ENCODE assay signal across 24 cellular contexts in the genomic region with DNA sequence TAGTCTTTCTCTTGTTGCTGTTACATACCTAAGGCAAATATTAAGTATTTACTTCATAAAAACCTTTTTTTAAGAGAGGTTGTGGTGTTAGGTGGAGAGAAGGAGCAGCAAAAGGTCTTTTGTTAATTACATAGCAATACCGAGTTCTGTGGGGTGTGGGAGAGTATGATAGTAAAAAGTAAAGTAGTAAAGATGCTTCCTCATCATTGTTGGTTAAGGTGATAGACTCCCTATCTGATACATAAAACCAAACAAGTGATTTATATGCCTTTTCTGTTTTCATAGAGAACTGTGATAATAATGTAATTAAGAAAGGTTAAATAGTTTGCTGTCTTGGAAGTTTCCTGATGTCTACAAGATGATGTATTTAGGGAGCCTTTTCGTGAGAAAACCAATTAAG.
DNase-seq lines count a peak whose midpoint lies in the region; ATAC-seq and TF ChIP-seq lines count a peak whose summit lies in the region.
"Had no signal": no experiment of that assay in that cellular context is flagged by ENCODE, and none has a peak within 500 bp of the region (broad histone marks: within the 10 kb centered on the region; RNA-seq: fewer than 3 reads in every experiment).

No MANE protein-coding gene starts in this region.

- H3K4me3 ChIP-seq in CD4-positive, CD25-positive, alpha-beta regulatory T cell (ENCODE audit: low read depth, low read length): peak overlapping the region; percentile 21
- H3K4me3 ChIP-seq in CD8-positive, alpha-beta T cell (ENCODE audit: low read depth, low read length): no peak overlapping the region
- H3K4me3 ChIP-seq in naive thymus-derived CD4-positive, alpha-beta T cell (ENCODE audit: low read length): no peak overlapping the region
- H3K4me3 ChIP-seq in HAP-1: no peak overlapping the region
- H3K4me3 ChIP-seq: BLaER1 treated with 17β-estradiol and CSF1 and Interleukin-3, amounts not matched to agents 10 nM and 100 nM; PC-9 had no signal

- H3K4me1 ChIP-seq in CD4-positive, CD25-positive, alpha-beta regulatory T cell (ENCODE audit: control insufficient read depth, insufficient read depth, low read length, poor library complexity, severe bottlenecking): peaks cover 24% of the 10 kb centered on the region
- peaks cover 28% of the 10 kb centered on the region for H3K4me1 ChIP-seq in CD8-positive, alpha-beta T cell (ENCODE audit: insufficient read depth, low read length)
- peaks cover 22 to 36% of the 10 kb centered on the region in 2 donors for H3K4me1 ChIP-seq in naive thymus-derived CD4-positive, alpha-beta T cell (ENCODE audit: control insufficient read depth in 2 of 2, insufficient read depth in 2 of 2, low read length in 2 of 2)
- H3K4me1 ChIP-seq in HAP-1: peaks cover 17% of the 10 kb centered on the region

- in situ Hi-C loops in HAP-1 (cut with MboI; ENCODE audit: low sequenced_read_pairs): no loop called here

- no peaks in the 10 kb centered on the region for H3K9me3 Mint-ChIP-seq in CD4-positive, CD25-positive, alpha-beta regulatory T cell
- H3K9me3 Mint-ChIP-seq in CD8-positive, alpha-beta T cell: no peaks in the 10 kb centered on the region
- H3K9me3 Mint-ChIP-seq in activated T-helper 17 cell treated with anti-CD3 and anti-CD28 coated beads, Interleukin-2, amount 50 U/mL, for 72 hours: no peaks in the 10 kb centered on the region
- H3K9me3 Mint-ChIP-seq in naive thymus-derived CD4-positive, alpha-beta T cell: no peaks in the 10 kb centered on the region
- H3K9me3 Mint-ChIP-seq: activated CD4-positive, alpha-beta memory T cell treated with anti-CD3 and anti-CD28 coated beads for 36 hours; T-helper 1 cell treated with Interleukin-12 subunit alpha and Interleukin-12 subunit beta and Interleukin-4 antibody, amounts not matched to agents 30 μg/mL and 1 μg/mL, for 36 hours had no signal

- intact Hi-C loops in CD8-positive, alpha-beta T cell (cut with DNase I, micrococcal nuclease): loop anchor here in 1 of 2 experiments (5.0 to 10.0 kb wide), 2 partner anchors 42 to 380 kb away; no protein-coding TSS in a partner anchor
- intact Hi-C loops in naive thymus-derived CD4-positive, alpha-beta T cell (cut with micrococcal nuclease): no loop called here

- H3K4me3 Mint-ChIP-seq in CD4-positive, CD25-positive, alpha-beta regulatory T cell: peak overlapping the region in 1 of 4 donors; percentile 17
- H3K4me3 Mint-ChIP-seq in CD8-positive, alpha-beta T cell: no peak overlapping the region
- peak overlapping the region; percentile 9 for H3K4me3 Mint-ChIP-seq in activated T-helper 17 cell treated with anti-CD3 and anti-CD28 coated beads, Interleukin-2, amount 50 U/mL, for 72 hours
- H3K4me3 Mint-ChIP-seq in naive thymus-derived CD4-positive, alpha-beta T cell: peak overlapping the region in 1 of 10 donors; percentile 11
- H3K4me3 Mint-ChIP-seq: activated CD4-positive, alpha-beta memory T cell treated with anti-CD3 and anti-CD28 coated beads for 36 hours; T-helper 1 cell treated with Interleukin-12 subunit alpha and Interleukin-12 subunit beta and Interleukin-4 antibody, amounts not matched to agents 30 μg/mL and 1 μg/mL, for 36 hours had no signal

- H3K27ac Mint-ChIP-seq in CD4-positive, CD25-positive, alpha-beta regulatory T cell: peak overlapping the region in 2 of 3 donors; percentile 17
- peak overlapping the region; percentile 28 for H3K27ac Mint-ChIP-seq in CD8-positive, alpha-beta T cell
- peak overlapping the region; percentile 40 for H3K27ac Mint-ChIP-seq in activated T-helper 17 cell treated with anti-CD3 and anti-CD28 coated beads, Interleukin-2, amount 50 U/mL, for 72 hours
- H3K27ac Mint-ChIP-seq in naive thymus-derived CD4-positive, alpha-beta T cell: peak overlapping the region in 6 of 9 donors; percentile 6 to 71 (median 16)
- H3K27ac Mint-ChIP-seq: activated CD4-positive, alpha-beta memory T cell treated with anti-CD3 and anti-CD28 coated beads for 36 hours; T-helper 1 cell treated with Interleukin-12 subunit alpha and Interleukin-12 subunit beta and Interleukin-4 antibody, amounts not matched to agents 30 μg/mL and 1 μg/mL, for 36 hours had no signal

- H3K9me3 ChIP-seq in CD4-positive, CD25-positive, alpha-beta regulatory T cell (ENCODE audit: control insufficient read depth in 2 of 2, low read length in 2 of 2): no peaks in the 10 kb centered on the region
- H3K9me3 ChIP-seq in CD8-positive, alpha-beta T cell (ENCODE audit: low read length): no peaks in the 10 kb centered on the region
- no peaks in the 10 kb centered on the region for H3K9me3 ChIP-seq in naive thymus-derived CD4-positive, alpha-beta T cell (ENCODE audit: control insufficient read depth in 2 of 3, low read length in 3 of 3)
- H3K9me3 ChIP-seq in HAP-1: no peaks in the 10 kb centered on the region
- H3K9me3 ChIP-seq: BLaER1 treated with 17β-estradiol and CSF1 and Interleukin-3, amounts not matched to agents 10 nM and 100 nM; SK-N-SH had no signal

- POLR2A ChIA-PET in CD8-positive, alpha-beta T cell (lab: Charles Lee): interaction anchor here (0.7 kb wide), 1 partner anchor 150 kb away, joined by 3 read pairs; no protein-coding TSS in a partner anchor
- POLR2A ChIA-PET in naive thymus-derived CD4-positive, alpha-beta T cell (lab: Charles Lee): interaction anchor here (0.5 kb wide), 1 partner anchor 81 kb away, joined by 5 read pairs; no protein-coding TSS in a partner anchor

- no peaks in the 10 kb centered on the region for H3K27me3 Mint-ChIP-seq in CD4-positive, CD25-positive, alpha-beta regulatory T cell
- no peaks in the 10 kb centered on the region for H3K27me3 Mint-ChIP-seq in CD8-positive, alpha-beta T cell (ENCODE audit: low read depth)
- no peaks in the 10 kb centered on the region for H3K27me3 Mint-ChIP-seq in activated T-helper 17 cell treated with anti-CD3 and anti-CD28 coated beads, Interleukin-2, amount 50 U/mL, for 72 hours
- no peaks in the 10 kb centered on the region for H3K27me3 Mint-ChIP-seq in naive thymus-derived CD4-positive, alpha-beta T cell
- H3K27me3 Mint-ChIP-seq: activated CD4-positive, alpha-beta memory T cell treated with anti-CD3 and anti-CD28 coated beads for 36 hours had no signal

- ATAC-seq in CD4-positive, CD25-positive, alpha-beta regulatory T cell (ENCODE audit: low read depth in 2 of 2): no peak
- peak; percentile 45 for ATAC-seq in CD8-positive, alpha-beta T cell
- peak; percentile 68 for ATAC-seq in activated T-helper 17 cell treated with anti-CD3 and anti-CD28 coated beads, Interleukin-2, amount 50 U/mL, for 72 hours (replicated peaks)
- ATAC-seq in naive thymus-derived CD4-positive, alpha-beta T cell: peak; percentile 51
- ATAC-seq in GM18520 (IDR thresholded peaks at IDR 0.05; ENCODE audit: unreplicated experiment): no peak
- ATAC-seq: left lobe of liver had no signal

- TF ChIP-seq CTCF in CD8-positive, alpha-beta T cell (IDR thresholded peaks at IDR 0.05): no peak

- H3K27ac ChIP-seq in CD4-positive, CD25-positive, alpha-beta regulatory T cell (ENCODE audit: insufficient read depth, low read length, poor library complexity, severe bottlenecking): peak overlapping the region; percentile 35
- no peak overlapping the region for H3K27ac ChIP-seq in CD8-positive, alpha-beta T cell (ENCODE audit: low read depth, low read length)
- H3K27ac ChIP-seq in naive thymus-derived CD4-positive, alpha-beta T cell (ENCODE audit: low read depth, low read length): no peak overlapping the region
- H3K27ac ChIP-seq: BLaER1 treated with 17β-estradiol and CSF1 and Interleukin-3, amounts not matched to agents 10 nM and 100 nM; PC-9 had no signal

- H3K27me3 ChIP-seq in CD4-positive, CD25-positive, alpha-beta regulatory T cell (ENCODE audit: control insufficient read depth, insufficient read depth, low read length): no peaks in the 10 kb centered on the region
- H3K27me3 ChIP-seq in CD8-positive, alpha-beta T cell (ENCODE audit: insufficient read depth, low read length): no peaks in the 10 kb centered on the region
- no peaks in the 10 kb centered on the region for H3K27me3 ChIP-seq in naive thymus-derived CD4-positive, alpha-beta T cell (ENCODE audit: control insufficient read depth in 2 of 2, insufficient read depth in 2 of 2, low read length in 2 of 2)
- no peaks in the 10 kb centered on the region for H3K27me3 ChIP-seq in HAP-1 (ENCODE audit: low read depth)
- H3K27me3 ChIP-seq: BLaER1 treated with 17β-estradiol and CSF1 and Interleukin-3, amounts not matched to agents 10 nM and 100 nM had no signal

- CTCF ChIA-PET in CD8-positive, alpha-beta T cell (lab: Charles Lee): no interaction called here
- CTCF ChIA-PET in naive thymus-derived CD4-positive, alpha-beta T cell (lab: Charles Lee): no interaction called here

- DNase-seq in CD4-positive, CD25-positive, alpha-beta regulatory T cell: no peak
- no peak for DNase-seq in CD8-positive, alpha-beta T cell
- DNase-seq in naive thymus-derived CD4-positive, alpha-beta T cell: no peak
- DNase-seq in ecto neural progenitor cell (ENCODE audit: low spot score) (no peak), HAP-1 (ENCODE audit: low spot score in 2 of 2) (no peak)
- DNase-seq: activated CD4-positive, alpha-beta memory T cell treated with anti-CD3 and anti-CD28 coated beads for 36 hours; activated CD4-positive, alpha-beta T cell treated with anti-CD3 and anti-CD28 coated beads for 1 hour; cortex of kidney; DMS79 treated with DMSO at 0.1 percent for 48 hours; GF-D8; mesendoderm; NCI-H1105; NCI-H2029; NCI-H526 treated with DMSO at 0.1 percent for 48 hours; NK-92 treated with Interleukin-12 subunit alpha and Interleukin-12 subunit beta, amount 100 ng/mL, for 24 hours; PC-9; SK-N-SH; stimulated activated CD4-positive, alpha-beta T cell treated with anti-CD3 and anti-CD28 coated beads, Interleukin-4, amount 100 ng/mL, for 4 hours; trophoblast cell had no signal

- H3K36me3 ChIP-seq in CD4-positive, CD25-positive, alpha-beta regulatory T cell (ENCODE audit: control insufficient read depth, insufficient read depth, low read length): peaks cover 34% of the 10 kb centered on the region
- peaks cover 14% of the 10 kb centered on the region for H3K36me3 ChIP-seq in CD8-positive, alpha-beta T cell (ENCODE audit: insufficient read depth, low read length)
- peaks cover 0 to 11% (median 5%) of the 10 kb centered on the region in 3 experiments for H3K36me3 ChIP-seq in naive thymus-derived CD4-positive, alpha-beta T cell (ENCODE audit: control insufficient read depth in 2 of 3, insufficient read depth in 3 of 3, low read length in 3 of 3)
- H3K36me3 ChIP-seq in HAP-1 (replicated peaks): no peaks in the 10 kb centered on the region

- H3K4me1 Mint-ChIP-seq in CD4-positive, CD25-positive, alpha-beta regulatory T cell: peaks cover 49 to 70% (median 63%) of the 10 kb centered on the region in 4 donors
- peaks cover 71% of the 10 kb centered on the region for H3K4me1 Mint-ChIP-seq in CD8-positive, alpha-beta T cell (ENCODE audit: low read depth)
- peaks cover 32% of the 10 kb centered on the region for H3K4me1 Mint-ChIP-seq in activated T-helper 17 cell treated with anti-CD3 and anti-CD28 coated beads, Interleukin-2, amount 50 U/mL, for 72 hours
- peaks cover 18 to 79% (median 73%) of the 10 kb centered on the region in 7 donors for H3K4me1 Mint-ChIP-seq in naive thymus-derived CD4-positive, alpha-beta T cell

- H3K36me3 Mint-ChIP-seq in CD4-positive, CD25-positive, alpha-beta regulatory T cell: peaks cover 17% of the 10 kb centered on the region
- peaks cover 30% of the 10 kb centered on the region for H3K36me3 Mint-ChIP-seq in CD8-positive, alpha-beta T cell
- H3K36me3 Mint-ChIP-seq in activated T-helper 17 cell treated with anti-CD3 and anti-CD28 coated beads, Interleukin-2, amount 50 U/mL, for 72 hours (ENCODE audit: low read depth): peaks cover 40% of the 10 kb centered on the region
- H3K36me3 Mint-ChIP-seq in naive thymus-derived CD4-positive, alpha-beta T cell: peaks cover 10 to 25% (median 17%) of the 10 kb centered on the region in 5 donors

Comparison
In these comparisons a context has a peak if more than half of its experiments do, and no peak if none do; other contexts are left out.
1. ATAC-seq: peak in CD8-positive, alpha-beta T cell (single experiment), activated T-helper 17 cell treated with anti-CD3 and anti-CD28 coated beads, Interleukin-2, amount 50 U/mL, for 72 hours (single experiment) and naive thymus-derived CD4-positive, alpha-beta T cell (single experiment); none in CD4-positive, CD25-positive, alpha-beta regulatory T cell (0 of 2) and GM18520 (single experiment).
2. Peak in every context shown above with its lines, with median percentiles within 50 percentile points of each other: H3K27ac Mint-ChIP-seq.